Comparison of ENCODE assay signal across 39 cellular contexts in genomic region chr11:120448240-120448639, GRCh38.
"Had no signal": no experiment of that assay in that cellular context is flagged by ENCODE, and none has a peak within 500 bp of the region (broad histone marks: within the 10 kb centered on the region; RNA-seq: fewer than 3 reads in every experiment).

No MANE protein-coding gene starts in this region.

- H3K4me3 ChIP-seq: ascending aorta, cardiac muscle cell had no signal

- FAIRE-seq: bronchial epithelial cell, TTC549 had no signal

- H3K27ac Mint-ChIP-seq: activated CD4-positive, alpha-beta memory T cell treated with anti-CD3 and anti-CD28 coated beads, Interleukin-2, amount 10 ng/mL, durations not matched to agents 7 days and 5 days; activated CD4-positive, alpha-beta T cell treated with anti-CD3 and anti-CD28 coated beads for 36 hours; activated CD4-positive, alpha-beta T cell treated with anti-CD3 and anti-CD28 coated beads, Interleukin-2, amount 10 ng/mL, durations not matched to agents 7 days and 5 days; activated CD8-positive, alpha-beta memory T cell treated with anti-CD3 and anti-CD28 coated beads, Interleukin-2, amount 10 ng/mL, durations not matched to agents 7 days and 5 days; activated CD8-positive, alpha-beta T cell treated with anti-CD3 and anti-CD28 coated beads, Interleukin-2, amount 10 ng/mL, durations not matched to agents 7 days and 5 days; activated naive CD4-positive, alpha-beta T cell treated with anti-CD3 and anti-CD28 coated beads, Interleukin-2, amount 10 ng/mL, durations not matched to agents 7 days and 5 days; activated naive CD4-positive, alpha-beta T cell treated with anti-CD3 and anti-CD28 coated beads, Interleukin-2, amount 50 U/mL, for 24 hours; activated naive CD8-positive, alpha-beta T cell; activated naive CD8-positive, alpha-beta T cell treated with anti-CD3 and anti-CD28 coated beads, Interleukin-2, amount 10 ng/mL, durations not matched to agents 7 days and 5 days; activated naive CD8-positive, alpha-beta T cell treated with anti-CD3 and anti-CD28 coated beads, Interleukin-2, amount 50 U/mL, for 24 hours; activated T-cell treated with anti-CD3 and anti-CD28 coated beads, Interleukin-2, amount 50 U/mL, for 24 hours; activated T-helper 2 cell treated with anti-CD3 and anti-CD28 coated beads, Interferon-gamma antibody, Interleukin-2, Interleukin-4, amounts not matched to agents 10 μg/mL and 5 μg/mL and 100 μg/mL, durations not matched to agents 14 hours and 24 hours and 36 hours; T-helper 1 cell treated with Interleukin-12 subunit alpha and Interleukin-12 subunit beta and Interleukin-4 antibody, amounts not matched to agents 30 μg/mL and 1 μg/mL, for 36 hours; T-helper 2 cell treated with Interferon-gamma antibody and Interleukin-4, amounts not matched to agents 5 μg/mL and 100 μg/mL, for 36 hours had no signal

- H3K4me1 ChIP-seq: ascending aorta had no signal

- DNase-seq: activated CD4-positive, alpha-beta memory T cell treated with anti-CD3 and anti-CD28 coated beads, Interleukin-2, amount 10 ng/mL, durations not matched to agents 7 days and 5 days; activated CD4-positive, alpha-beta T cell treated with anti-CD3 and anti-CD28 coated beads for 1 hour; activated CD4-positive, alpha-beta T cell treated with anti-CD3 and anti-CD28 coated beads for 36 hours; activated CD4-positive, alpha-beta T cell treated with anti-CD3 and anti-CD28 coated beads for 48 hours; activated CD4-positive, alpha-beta T cell treated with anti-CD3 and anti-CD28 coated beads, Interleukin-2, amount 10 ng/mL, durations not matched to agents 7 days and 5 days; activated CD4-positive, alpha-beta T cell treated with anti-CD3 and anti-CD28 coated beads, Interleukin-2, amount 50 U/mL, for 48 hours; activated CD4-positive, CD25-positive, alpha-beta regulatory T cell; activated CD8-positive, alpha-beta memory T cell treated with anti-CD3 and anti-CD28 coated beads for 24 hours; activated CD8-positive, alpha-beta memory T cell treated with anti-CD3 and anti-CD28 coated beads, Interleukin-2, amount 10 ng/mL, durations not matched to agents 7 days and 5 days; activated CD8-positive, alpha-beta memory T cell treated with anti-CD3 and anti-CD28 coated beads, Interleukin-2, amount 50 U/mL, for 48 hours; activated CD8-positive, alpha-beta T cell treated with anti-CD3 and anti-CD28 coated beads, Interleukin-2, amount 10 ng/mL, durations not matched to agents 7 days and 5 days; activated effector memory CD4-positive, alpha-beta T cell treated with Interleukin-2 at 50 U/mL for 16 hours; activated gamma-delta T cell; activated naive CD4-positive, alpha-beta T cell treated with anti-CD3 and anti-CD28 coated beads, Interleukin-2, amount 10 ng/mL, durations not matched to agents 7 days and 5 days; activated naive CD4-positive, alpha-beta T cell treated with Interleukin-2 at 50 U/mL for 16 hours; activated naive CD8-positive, alpha-beta T cell treated with anti-CD3 and anti-CD28 coated beads, Interleukin-2, amount 10 ng/mL, durations not matched to agents 7 days and 5 days; activated naive CD8-positive, alpha-beta T cell treated with anti-CD3 and anti-CD28 coated beads, Interleukin-2, amount 50 U/mL, for 24 hours; activated T-cell treated with anti-CD3 and anti-CD28 coated beads, Interleukin-2, amount 50 U/mL, for 24 hours; activated T-cell treated with anti-CD3 and anti-CD28 coated beads, Interleukin-2, amount 50 U/mL, for 48 hours; amygdala; anterior cingulate cortex; caudate nucleus; cerebellar nuclear complex; T-helper 2 cell; T-helper 9 cell; WERI-Rb-1 had no signal

- H3K4me1 Mint-ChIP-seq: activated CD4-positive, alpha-beta T cell treated with anti-CD3 and anti-CD28 coated beads for 36 hours; activated naive CD4-positive, alpha-beta T cell treated with anti-CD3 and anti-CD28 coated beads, Interleukin-2, amount 10 ng/mL, durations not matched to agents 7 days and 5 days; activated naive CD4-positive, alpha-beta T cell treated with anti-CD3 and anti-CD28 coated beads, Interleukin-2, amount 50 U/mL, for 24 hours; activated naive CD8-positive, alpha-beta T cell treated with anti-CD3 and anti-CD28 coated beads, Interleukin-2, amount 10 ng/mL, durations not matched to agents 7 days and 5 days; activated naive CD8-positive, alpha-beta T cell treated with anti-CD3 and anti-CD28 coated beads, Interleukin-2, amount 50 U/mL, for 24 hours; brain; central memory CD8-positive, alpha-beta T cell had no signal

- ATAC-seq: activated CD4-positive, alpha-beta T cell treated with anti-CD3 and anti-CD28 coated beads for 36 hours; activated CD4-positive, CD25-positive, alpha-beta regulatory T cell treated with anti-CD3 and anti-CD28 coated beads, Interleukin-2, amount 50 U/mL, for 24 hours; activated CD8-positive, alpha-beta memory T cell treated with anti-CD3 and anti-CD28 coated beads, Interleukin-2, amount 10 ng/mL, durations not matched to agents 7 days and 5 days; activated CD8-positive, alpha-beta T cell treated with anti-CD3 and anti-CD28 coated beads, Interleukin-2, amount 10 ng/mL, durations not matched to agents 7 days and 5 days; activated naive CD8-positive, alpha-beta T cell treated with anti-CD3 and anti-CD28 coated beads, Interleukin-2, amount 50 U/mL, for 24 hours; WTC11 had no signal

- H3K9me3 Mint-ChIP-seq: activated CD4-positive, alpha-beta memory T cell treated with anti-CD3 and anti-CD28 coated beads, Interleukin-2, amount 10 ng/mL, durations not matched to agents 7 days and 5 days; activated CD4-positive, alpha-beta T cell treated with anti-CD3 and anti-CD28 coated beads, Interleukin-2, amount 10 ng/mL, durations not matched to agents 7 days and 5 days; activated naive CD4-positive, alpha-beta T cell treated with anti-CD3 and anti-CD28 coated beads, Interleukin-2, amount 10 ng/mL, durations not matched to agents 7 days and 5 days; activated naive CD4-positive, alpha-beta T cell treated with anti-CD3 and anti-CD28 coated beads, Interleukin-2, amount 50 U/mL, for 24 hours; activated naive CD8-positive, alpha-beta T cell treated with anti-CD3 and anti-CD28 coated beads, Interleukin-2, amount 10 ng/mL, durations not matched to agents 7 days and 5 days; activated naive CD8-positive, alpha-beta T cell treated with anti-CD3 and anti-CD28 coated beads, Interleukin-2, amount 50 U/mL, for 24 hours; activated T-cell treated with anti-CD3 and anti-CD28 coated beads, Interleukin-2, amount 50 U/mL, for 24 hours; activated T-helper 2 cell treated with anti-CD3 and anti-CD28 coated beads, Interferon-gamma antibody, Interleukin-2, Interleukin-4, amounts not matched to agents 10 μg/mL and 5 μg/mL and 100 μg/mL, durations not matched to agents 14 hours and 24 hours and 36 hours; brain; central memory CD8-positive, alpha-beta T cell; T-helper 1 cell treated with Interleukin-12 subunit alpha and Interleukin-12 subunit beta and Interleukin-4 antibody, amounts not matched to agents 30 μg/mL and 1 μg/mL, for 36 hours; T-helper 2 cell treated with Interferon-gamma antibody and Interleukin-4, amounts not matched to agents 5 μg/mL and 100 μg/mL, for 36 hours; WTC11 had no signal

- H3K27me3 Mint-ChIP-seq: activated CD4-positive, alpha-beta memory T cell treated with anti-CD3 and anti-CD28 coated beads, Interleukin-2, amount 10 ng/mL, durations not matched to agents 7 days and 5 days; activated CD4-positive, alpha-beta T cell treated with anti-CD3 and anti-CD28 coated beads for 36 hours; activated CD4-positive, alpha-beta T cell treated with anti-CD3 and anti-CD28 coated beads, Interleukin-2, amount 10 ng/mL, durations not matched to agents 7 days and 5 days; activated CD8-positive, alpha-beta memory T cell treated with anti-CD3 and anti-CD28 coated beads, Interleukin-2, amount 10 ng/mL, durations not matched to agents 7 days and 5 days; activated naive CD4-positive, alpha-beta T cell treated with anti-CD3 and anti-CD28 coated beads, Interleukin-2, amount 10 ng/mL, durations not matched to agents 7 days and 5 days; activated naive CD4-positive, alpha-beta T cell treated with anti-CD3 and anti-CD28 coated beads, Interleukin-2, amount 50 U/mL, for 24 hours; activated naive CD8-positive, alpha-beta T cell; activated naive CD8-positive, alpha-beta T cell treated with anti-CD3 and anti-CD28 coated beads, Interleukin-2, amount 10 ng/mL, durations not matched to agents 7 days and 5 days; activated naive CD8-positive, alpha-beta T cell treated with anti-CD3 and anti-CD28 coated beads, Interleukin-2, amount 50 U/mL, for 24 hours; activated T-cell treated with anti-CD3 and anti-CD28 coated beads, Interleukin-2, amount 50 U/mL, for 24 hours; brain; central memory CD8-positive, alpha-beta T cell had no signal

- H3K27me3 ChIP-seq: ascending aorta, cardiac muscle cell had no signal

- H3K9me3 ChIP-seq: ascending aorta had no signal

- H3K27ac ChIP-seq: ascending aorta, cardiac muscle cell, WERI-Rb-1 had no signal

- H3K4me3 Mint-ChIP-seq: activated CD4-positive, alpha-beta memory T cell treated with anti-CD3 and anti-CD28 coated beads, Interleukin-2, amount 10 ng/mL, durations not matched to agents 7 days and 5 days; activated CD4-positive, alpha-beta T cell treated with anti-CD3 and anti-CD28 coated beads for 36 hours; activated CD4-positive, alpha-beta T cell treated with anti-CD3 and anti-CD28 coated beads, Interleukin-2, amount 10 ng/mL, durations not matched to agents 7 days and 5 days; activated CD8-positive, alpha-beta memory T cell treated with anti-CD3 and anti-CD28 coated beads, Interleukin-2, amount 10 ng/mL, durations not matched to agents 7 days and 5 days; activated CD8-positive, alpha-beta T cell treated with anti-CD3 and anti-CD28 coated beads, Interleukin-2, amount 10 ng/mL, durations not matched to agents 7 days and 5 days; activated naive CD4-positive, alpha-beta T cell treated with anti-CD3 and anti-CD28 coated beads, Interleukin-2, amount 10 ng/mL, durations not matched to agents 7 days and 5 days; activated naive CD4-positive, alpha-beta T cell treated with anti-CD3 and anti-CD28 coated beads, Interleukin-2, amount 50 U/mL, for 24 hours; activated naive CD8-positive, alpha-beta T cell; activated naive CD8-positive, alpha-beta T cell treated with anti-CD3 and anti-CD28 coated beads, Interleukin-2, amount 10 ng/mL, durations not matched to agents 7 days and 5 days; activated naive CD8-positive, alpha-beta T cell treated with anti-CD3 and anti-CD28 coated beads, Interleukin-2, amount 50 U/mL, for 24 hours; activated T-cell treated with anti-CD3 and anti-CD28 coated beads, Interleukin-2, amount 50 U/mL, for 24 hours; brain; central memory CD8-positive, alpha-beta T cell; T-helper 1 cell treated with Interleukin-12 subunit alpha and Interleukin-12 subunit beta and Interleukin-4 antibody, amounts not matched to agents 30 μg/mL and 1 μg/mL, for 36 hours; T-helper 2 cell treated with Interferon-gamma antibody and Interleukin-4, amounts not matched to agents 5 μg/mL and 100 μg/mL, for 36 hours; WTC11 had no signal

- H3K36me3 Mint-ChIP-seq: activated naive CD4-positive, alpha-beta T cell treated with anti-CD3 and anti-CD28 coated beads, Interleukin-2, amount 10 ng/mL, durations not matched to agents 7 days and 5 days had no signal
